In the genomic region with DNA sequence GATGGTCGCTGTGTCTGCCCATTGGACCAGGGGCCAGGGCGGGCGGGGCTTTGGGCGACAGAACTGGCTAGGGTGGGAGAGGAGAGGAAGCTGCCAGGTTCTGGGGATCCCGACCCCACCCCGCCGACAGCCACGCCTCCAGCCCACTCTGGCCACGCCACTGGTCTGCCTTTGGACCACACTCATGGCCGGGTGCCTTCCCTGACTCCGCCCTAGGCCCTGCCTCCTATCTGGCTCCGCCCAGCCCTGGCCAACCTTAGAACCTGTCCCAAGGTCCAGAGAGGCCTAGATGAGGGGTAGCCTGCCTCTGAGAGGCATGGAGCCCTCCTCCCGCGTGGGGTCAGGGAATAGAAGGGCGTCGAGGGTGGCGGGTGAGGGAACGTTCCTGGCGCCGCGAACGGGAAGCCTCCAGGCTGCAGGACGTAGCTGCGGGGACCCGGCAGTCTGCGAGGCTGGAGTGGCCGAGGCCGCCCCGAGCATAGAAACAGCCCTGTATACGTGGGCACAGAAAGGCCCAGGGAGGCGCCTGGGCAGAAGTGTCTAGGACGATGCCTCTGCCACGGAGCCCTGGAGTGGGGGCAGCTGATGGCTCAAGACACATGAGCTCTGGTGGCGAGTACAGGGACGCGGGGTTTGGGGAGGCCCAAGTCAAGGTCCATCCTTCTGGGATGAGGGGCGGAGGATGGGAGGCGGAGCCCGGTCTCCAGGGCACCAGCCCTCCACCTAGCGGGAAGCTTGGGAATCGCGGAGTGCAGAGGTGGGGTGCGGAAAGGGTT, we compare ENCODE assay signal across 1 cellular context.
TF ChIP-seq lines count a peak whose summit lies in the region.

No MANE protein-coding gene starts in this region.

TF ChIP-seq in SK-N-SH, 30 proteins besides CTCF, POLR2A, EP300 and RAD21 (continued from another document):
- no peak for TF ChIP-seq ZBTB33 (IDR thresholded peaks at IDR 0.05; ENCODE audit: borderline replicate concordance, low read depth)
- TF ChIP-seq JUND (IDR thresholded peaks at IDR 0.05): no peak
- TF ChIP-seq NRF1 (IDR thresholded peaks at IDR 0.05; ENCODE audit: low read depth, low read length): no peak
- TF ChIP-seq SIN3A (IDR thresholded peaks at IDR 0.05; ENCODE audit: borderline replicate concordance, low read depth, low read length): 0 out of 2 replicates have a peak, but pooled peaks have one; percentile 28
- TF ChIP-seq TEAD4 (IDR thresholded peaks at IDR 0.05; ENCODE audit: borderline replicate concordance, insufficient read depth): no peak
- TF ChIP-seq RFX5 (IDR thresholded peaks at IDR 0.05; ENCODE audit: low read length): no peak; the same call in 1 of the 2 replicates
- TF ChIP-seq NFIC (IDR thresholded peaks at IDR 0.05; ENCODE audit: borderline replicate concordance): no peak; the same call in 1 of the 2 replicates
- TF ChIP-seq, protein P1, sequence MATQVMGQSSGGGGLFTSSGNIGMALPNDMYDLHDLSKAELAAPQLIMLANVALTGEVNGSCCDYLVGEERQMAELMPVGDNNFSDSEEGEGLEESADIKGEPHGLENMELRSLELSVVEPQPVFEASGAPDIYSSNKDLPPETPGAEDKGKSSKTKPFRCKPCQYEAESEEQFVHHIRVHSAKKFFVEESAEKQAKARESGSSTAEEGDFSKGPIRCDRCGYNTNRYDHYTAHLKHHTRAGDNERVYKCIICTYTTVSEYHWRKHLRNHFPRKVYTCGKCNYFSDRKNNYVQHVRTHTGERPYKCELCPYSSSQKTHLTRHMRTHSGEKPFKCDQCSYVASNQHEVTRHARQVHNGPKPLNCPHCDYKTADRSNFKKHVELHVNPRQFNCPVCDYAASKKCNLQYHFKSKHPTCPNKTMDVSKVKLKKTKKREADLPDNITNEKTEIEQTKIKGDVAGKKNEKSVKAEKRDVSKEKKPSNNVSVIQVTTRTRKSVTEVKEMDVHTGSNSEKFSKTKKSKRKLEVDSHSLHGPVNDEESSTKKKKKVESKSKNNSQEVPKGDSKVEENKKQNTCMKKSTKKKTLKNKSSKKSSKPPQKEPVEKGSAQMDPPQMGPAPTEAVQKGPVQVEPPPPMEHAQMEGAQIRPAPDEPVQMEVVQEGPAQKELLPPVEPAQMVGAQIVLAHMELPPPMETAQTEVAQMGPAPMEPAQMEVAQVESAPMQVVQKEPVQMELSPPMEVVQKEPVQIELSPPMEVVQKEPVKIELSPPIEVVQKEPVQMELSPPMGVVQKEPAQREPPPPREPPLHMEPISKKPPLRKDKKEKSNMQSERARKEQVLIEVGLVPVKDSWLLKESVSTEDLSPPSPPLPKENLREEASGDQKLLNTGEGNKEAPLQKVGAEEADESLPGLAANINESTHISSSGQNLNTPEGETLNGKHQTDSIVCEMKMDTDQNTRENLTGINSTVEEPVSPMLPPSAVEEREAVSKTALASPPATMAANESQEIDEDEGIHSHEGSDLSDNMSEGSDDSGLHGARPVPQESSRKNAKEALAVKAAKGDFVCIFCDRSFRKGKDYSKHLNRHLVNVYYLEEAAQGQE (IDR thresholded peaks at IDR 0.05; ENCODE audit: low read depth, low read length): no peak
- TF ChIP-seq GABPA (IDR thresholded peaks at IDR 0.05; ENCODE audit: low read depth): no peak
- TF ChIP-seq YY1 (IDR thresholded peaks at IDR 0.05; ENCODE audit: low read depth): no peak
- no peak for TF ChIP-seq FOXJ3 (CRISPR knock-in tag; IDR thresholded peaks at IDR 0.05)
- no peak for TF ChIP-seq EZH2phosphoT487 (IDR thresholded peaks at IDR 0.05; ENCODE audit: borderline replicate concordance, low read depth)
- TF ChIP-seq, protein P2, sequence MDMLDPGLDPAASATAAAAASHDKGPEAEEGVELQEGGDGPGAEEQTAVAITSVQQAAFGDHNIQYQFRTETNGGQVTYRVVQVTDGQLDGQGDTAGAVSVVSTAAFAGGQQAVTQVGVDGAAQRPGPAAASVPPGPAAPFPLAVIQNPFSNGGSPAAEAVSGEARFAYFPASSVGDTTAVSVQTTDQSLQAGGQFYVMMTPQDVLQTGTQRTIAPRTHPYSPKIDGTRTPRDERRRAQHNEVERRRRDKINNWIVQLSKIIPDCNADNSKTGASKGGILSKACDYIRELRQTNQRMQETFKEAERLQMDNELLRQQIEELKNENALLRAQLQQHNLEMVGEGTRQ (IDR thresholded peaks at IDR 0.05; ENCODE audit: borderline replicate concordance, low read depth, low read length): no peak
- TF ChIP-seq MXI1 (IDR thresholded peaks at IDR 0.05; ENCODE audit: low read depth, low read length): peak; percentile 38; the same call in 1 of the 2 replicates
- TF ChIP-seq CHD2 (IDR thresholded peaks at IDR 0.05; ENCODE audit: low read length, partially characterized antibody): peak; percentile 3
- no peak for TF ChIP-seq RXRA (IDR thresholded peaks at IDR 0.05; ENCODE audit: borderline replicate concordance, low read depth)
- no peak for TF ChIP-seq ELF1 (IDR thresholded peaks at IDR 0.05)
